ENCODE assay signal across 25 cellular contexts in the genomic region with DNA sequence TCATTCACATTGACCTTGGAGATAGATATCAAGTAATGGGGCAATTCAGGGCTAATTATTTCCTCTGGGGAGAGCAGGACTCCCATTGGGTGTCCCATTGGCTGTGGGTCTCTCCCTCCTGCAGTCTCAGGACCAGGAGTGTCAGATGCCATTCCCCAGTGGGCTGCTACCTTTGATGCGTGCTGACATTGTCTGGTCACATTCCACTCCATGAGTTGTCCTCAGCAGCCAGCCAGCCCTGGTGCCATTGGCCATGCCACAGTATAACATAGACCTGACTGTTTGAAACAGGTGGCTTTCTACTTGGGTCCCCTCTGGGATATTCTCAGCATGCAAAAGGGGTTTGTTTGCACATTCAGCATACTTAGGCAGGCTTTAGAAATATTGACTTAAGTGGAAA.
"Had no signal": no experiment of that assay in that cellular context is flagged by ENCODE, and none has a peak within 500 bp of the region (broad histone marks: within the 10 kb centered on the region; RNA-seq: fewer than 3 reads in every experiment).

No MANE protein-coding gene starts in this region.

- H3K4me3 Mint-ChIP-seq: memory B cell; nephron progenitor cell; stimulated activated memory B cell treated with anti-CD40 and anti-IgM and Interleukin-4, amounts not matched to agents 10 μg/mL and 1 μg/mL and 100 μg/mL, for 72 hours; type B pancreatic cell had no signal

- H3K36me3 ChIP-seq: gastrocnemius medialis, ovary, spleen had no signal

- H3K27me3 Mint-ChIP-seq: memory B cell; naive thymus-derived CD8-positive, alpha-beta T cell; stimulated activated memory B cell treated with anti-CD40 and anti-IgM and Interleukin-4, amounts not matched to agents 10 μg/mL and 1 μg/mL and 100 μg/mL, for 72 hours; type B pancreatic cell had no signal

- H3K27ac Mint-ChIP-seq: memory B cell, nephron progenitor cell, type B pancreatic cell had no signal

- H3K36me3 Mint-ChIP-seq: type B pancreatic cell had no signal

- H3K9me3 ChIP-seq: gastrocnemius medialis, ovary, psoas muscle, testis, tibial artery had no signal

- ATAC-seq: esophagus mucosa, gastrocnemius medialis, left lobe of liver, psoas muscle, right cardiac atrium had no signal

- H3K4me1 ChIP-seq: psoas muscle, spleen, testis had no signal

- H3K4me3 ChIP-seq: dorsolateral prefrontal cortex, gastrocnemius medialis, lung, ovary, psoas muscle, skin epidermis, spleen, testis, tibial artery had no signal

- DNase-seq: dorsolateral prefrontal cortex; effector CD4-positive, alpha-beta T cell; foreskin fibroblast; gastrocnemius medialis; kidney; nephron progenitor cell; nucleus accumbens; ovary; posterior cingulate gyrus; psoas muscle; right cardiac atrium; spleen; stimulated activated CD4-positive, alpha-beta T cell treated with anti-CD3 and anti-CD28 coated beads, Interleukin-4, amount 100 ng/mL, for 4 hours; stimulated activated naive CD8-positive, alpha-beta T cell treated with anti-CD3 and anti-CD28 coated beads, Interleukin-15, Interleukin-2, amounts not matched to agents 100 U/mL and 50 U/mL, for 24 hours; substantia nigra; testis; tibial artery had no signal
